Comparison of ENCODE assay signal across 16 cellular contexts in the genomic region with DNA sequence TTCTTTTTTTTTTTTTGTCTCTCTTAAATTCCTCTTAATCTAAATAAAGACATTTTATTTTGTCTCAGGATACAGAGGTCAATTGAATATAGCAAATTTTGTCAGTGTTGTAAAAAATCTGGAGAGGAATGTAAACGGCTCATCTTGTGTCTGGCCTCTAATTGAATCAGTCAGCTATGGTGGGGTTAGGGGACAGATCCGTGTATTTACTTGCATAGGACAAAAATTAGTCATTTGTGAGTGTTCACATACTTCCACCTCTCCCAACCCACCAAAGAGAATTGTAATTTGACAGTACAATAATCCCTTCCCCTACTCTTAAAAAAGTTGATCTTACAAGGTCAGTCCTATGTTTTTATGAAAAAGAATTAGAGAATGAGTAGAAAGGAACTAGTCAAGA. TPM values are rescaled to one million over a fixed set of nuclear protein-coding genes. Genes with fewer than 3 reads are reported as not detected.
DNase-seq lines count a peak whose midpoint lies in the region; ATAC-seq and TF ChIP-seq lines count a peak whose summit lies in the region.
"Had no signal": no experiment of that assay in that cellular context is flagged by ENCODE, and none has a peak within 500 bp of the region (broad histone marks: within the 10 kb centered on the region; RNA-seq: fewer than 3 reads in every experiment).

No MANE protein-coding gene starts in this region.

- no TSS peak for BruUV-seq in MCF 10A (replicated peaks; lab: Mats Ljungman, UMichigan)

- in situ Hi-C loops in ACHN (cut with HindIII; ENCODE audit: low pct_ligation_motif_present, low pct_unique_long_range_greater_than_20kb, low sequenced_read_pairs) = no loop called here

- peaks cover 5% of the 10 kb centered on the region for H3K36me3 Mint-ChIP-seq in MCF 10A (ENCODE audit: insufficient read depth, unreplicated experiment)

- ATAC-seq in RWPE2 (ENCODE audit: low read depth) = no peak

- H3K9me2 ChIP-seq in hepatocyte (replicated peaks; ENCODE audit: insufficient read depth) = no peaks in the 10 kb centered on the region

- H3K4me1 Mint-ChIP-seq in MCF 10A (ENCODE audit: insufficient read depth, unreplicated experiment) = peaks cover 17% of the 10 kb centered on the region

- H3K27ac Mint-ChIP-seq in MCF 10A (ENCODE audit: low read depth, unreplicated experiment) = peak overlapping the region; percentile 1

- CTCF ChIA-PET in MCF 10A (lab: Yijun Ruan, JAX) = interaction anchor here (0.6 kb wide), 1 partner anchor 94 kb away, joined by 3 read pairs; no protein-coding TSS in a partner anchor

- H3K9me3 Mint-ChIP-seq in MCF 10A (ENCODE audit: unreplicated experiment) = peaks cover 11% of the 10 kb centered on the region

- 64% methylated on average over 2 of the region's 2 CpGs for WGBS in hepatocyte (ENCODE audit: low lambda C conversion rate, missing lambda C conversion rate)

- no peaks in the 10 kb centered on the region for H3K4me1 ChIP-seq in breast epithelium
- peaks cover 20% of the 10 kb centered on the region for H3K4me1 ChIP-seq in RWPE2 (ENCODE audit: insufficient read depth, poor library complexity, severe bottlenecking)
- no peaks in the 10 kb centered on the region for H3K4me1 ChIP-seq in hepatocyte (ENCODE audit: insufficient read depth)
- H3K4me1 ChIP-seq: SJCRH30 had no signal

- no peak overlapping the region for H3K4me3 Mint-ChIP-seq in MCF 10A (ENCODE audit: unreplicated experiment)

- intact Hi-C loops in MCF 10A (cut with micrococcal nuclease) = no loop called here
- intact Hi-C loops in breast epithelium (cut with DNase I; ENCODE audit: low total_unique reads) = no loop called here

- no peaks in the 10 kb centered on the region for H4K20me1 ChIP-seq in hepatocyte (ENCODE audit: insufficient read depth, poor library complexity, severe bottlenecking)

- POLR2A ChIA-PET in MCF 10A (lab: Yijun Ruan, JAX) = no interaction called here

- H3K4me3 ChIP-seq in breast epithelium (no peak overlapping the region), RWPE2 (ENCODE audit: severe bottlenecking) (no peak overlapping the region), hepatocyte (no peak overlapping the region)
- H3K4me3 ChIP-seq: SJCRH30 had no signal

- no peaks in the 10 kb centered on the region for H3K9me3 ChIP-seq in breast epithelium
- H3K9me3 ChIP-seq in RWPE2 (ENCODE audit: severe bottlenecking) = peaks cover 10% of the 10 kb centered on the region
- H3K9me3 ChIP-seq in hepatocyte (ENCODE audit: low read depth) = no peaks in the 10 kb centered on the region
- H3K9me3 ChIP-seq: SJCRH30 had no signal

- H3K27ac ChIP-seq in breast epithelium (no peak overlapping the region), RWPE2 (ENCODE audit: poor library complexity, severe bottlenecking) (peak overlapping the region; percentile 63), hepatocyte (peak overlapping the region; percentile 23), caudate nucleus (ENCODE audit: low read depth, low read length) (no peak overlapping the region)
- H3K27ac ChIP-seq: 22Rv1, SJCRH30 had no signal

- TF ChIP-seq CTCF in MCF 10A (IDR thresholded peaks at IDR 0.05; ENCODE audit: unreplicated experiment) (no peak), breast epithelium (IDR thresholded peaks at IDR 0.05) (no peak), RWPE2 (IDR thresholded peaks at IDR 0.05; ENCODE audit: poor library complexity, severe bottlenecking) (no peak), hepatocyte (IDR thresholded peaks at IDR 0.05; ENCODE audit: poor library complexity) (no peak)

- H3K36me3 ChIP-seq in breast epithelium (no peaks in the 10 kb centered on the region), RWPE2 (ENCODE audit: low read depth) (peaks cover 3% of the 10 kb centered on the region; the same call in 1 of the 2 replicates), hepatocyte (replicated peaks; ENCODE audit: insufficient read depth, low read depth) (no peaks in the 10 kb centered on the region)
- H3K36me3 ChIP-seq: SJCRH30 had no signal

- TF ChIP-seq POLR2A in breast epithelium (IDR thresholded peaks at IDR 0.05) = no peak

- no peaks in the 10 kb centered on the region for H3K27me3 ChIP-seq in breast epithelium
- H3K27me3 ChIP-seq in RWPE2 (ENCODE audit: insufficient read depth, poor library complexity, severe bottlenecking) = no peaks in the 10 kb centered on the region
- H3K27me3 ChIP-seq in hepatocyte = no peaks in the 10 kb centered on the region

- H3K4me2 ChIP-seq in hepatocyte = no peak overlapping the region

- H2AFZ ChIP-seq in hepatocyte = no peak overlapping the region

- DNase-seq in MCF 10A (ENCODE audit: unreplicated experiment) (no peak), breast epithelium (ENCODE audit: low spot score in 2 of 2) (no peak), RWPE2 (ENCODE audit: low spot score) (no peak), hepatocyte (ENCODE audit: low spot score) (no peak), caudate nucleus (lab: John Stamatoyannopoulos, UW) (no peak), ACHN (no peak), globus pallidus (ENCODE audit: low spot score) (no peak)
- no peak for DNase-seq in activated naive CD4-positive, alpha-beta T cell treated with anti-CD3 and anti-CD28 coated beads, Interleukin-2, amount 50 U/mL, for 16 hours
- DNase-seq: DMS79 treated with DMSO at 0.1 percent for 48 hours, NCI-H1105 treated with DMSO at 0.1 percent for 48 hours, NCI-H2029, NCI-H510A, NCI-H82, SJCRH30 had no signal

- peaks cover 38% of the 10 kb centered on the region for H3K79me2 ChIP-seq in hepatocyte

- H3K27me3 Mint-ChIP-seq in MCF 10A (ENCODE audit: insufficient read depth, unreplicated experiment) = no peaks in the 10 kb centered on the region

RNA-seq across cellular contexts. Expression of gene PPARG, which starts 18.3 kb away (rescaled TPM):
- total RNA-seq in MCF 10A (2022) = 7.1 and 12.4 TPM in 2 replicates
- total RNA-seq in breast epithelium = 100 to 1,000 TPM in 1 of 3 donors, 10 to 100 TPM in 2; 44.2 to 359 (median 96.0) TPM
- total RNA-seq in hepatocyte = 37.9 and 39.6 TPM in 2 replicates
- 25.1 and 25.3 TPM in 2 replicates for polyA plus RNA-seq in hepatocyte
- total RNA-seq: H1 had no signal

Comparison
In these comparisons a context has a peak if more than half of its experiments do, and no peak if none do; other contexts are left out.
1. H3K27ac ChIP-seq: peak in RWPE2 (single experiment) and hepatocyte (single experiment); none in breast epithelium (0 of 2) and caudate nucleus (single experiment).